In the genomic region with DNA sequence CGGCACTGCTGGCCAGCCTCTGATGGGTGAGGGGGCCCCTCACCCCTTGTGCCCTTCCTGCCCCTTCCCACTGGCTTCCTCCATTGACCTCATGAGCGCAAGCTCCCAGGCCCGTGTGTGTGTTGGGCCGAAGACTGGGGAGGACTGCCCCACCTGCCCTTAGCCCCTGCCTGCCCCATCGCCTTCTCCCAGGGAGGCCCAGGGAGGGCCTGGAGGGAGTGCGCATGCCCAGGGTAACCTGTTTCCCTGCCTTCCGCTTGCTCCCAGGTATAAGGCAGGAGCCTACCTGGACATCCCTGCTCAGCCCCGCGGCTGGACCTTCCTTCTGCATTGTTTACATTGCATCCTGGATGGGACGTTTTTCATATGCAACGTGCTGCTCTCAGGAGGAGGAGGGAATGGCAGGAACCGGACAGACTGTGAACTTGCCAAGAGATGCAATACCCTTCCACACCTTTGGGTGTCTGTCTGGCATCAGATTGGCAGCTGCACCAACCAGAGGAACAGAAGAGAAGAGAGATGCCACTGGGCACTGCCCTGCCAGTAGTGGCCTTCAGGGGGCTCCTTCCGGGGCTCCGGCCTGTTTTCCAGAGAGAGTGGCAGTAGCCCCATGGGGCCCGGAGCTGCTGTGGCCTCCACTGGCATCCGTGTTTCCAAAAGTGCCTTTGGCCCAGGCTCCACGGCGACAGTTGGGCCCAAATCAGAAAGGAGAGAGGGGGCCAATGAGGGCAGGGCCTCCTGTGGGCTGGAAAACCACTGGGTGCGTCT, we compare ENCODE assay signal across 8 cellular contexts. TPM values are rescaled to one million over a fixed set of nuclear protein-coding genes. Genes with fewer than 3 reads are reported as not detected.
DNase-seq lines count a peak whose midpoint lies in the region; ATAC-seq and TF ChIP-seq lines count a peak whose summit lies in the region.

No MANE protein-coding gene starts in this region.

- no peaks in the 10 kb centered on the region for H3K9me3 ChIP-seq in Karpas-422 (ENCODE audit: low read length)
- H3K9me3 ChIP-seq in breast epithelium: no peaks in the 10 kb centered on the region
- no peaks in the 10 kb centered on the region for H3K9me3 ChIP-seq in mucosa of descending colon
- H3K9me3 ChIP-seq in Caco-2: no peaks in the 10 kb centered on the region

- H3K36me3 ChIP-seq in Karpas-422 (ENCODE audit: insufficient read depth, low read length) (no peaks in the 10 kb centered on the region), breast epithelium (no peaks in the 10 kb centered on the region), mucosa of descending colon (ENCODE audit: low read depth) (no peaks in the 10 kb centered on the region), Caco-2 (ENCODE audit: control insufficient read depth, insufficient read depth, low read length) (peaks cover 2% of the 10 kb centered on the region)

- CTCF ChIA-PET in Caco-2 (lab: Charles Lee): no interaction called here

- TF ChIP-seq CTCF in breast epithelium (IDR thresholded peaks at IDR 0.05) (peak; percentile 22 to 54 (median 46)), mucosa of descending colon (IDR thresholded peaks at IDR 0.05) (no peak), Caco-2 (IDR thresholded peaks at IDR 0.05; ENCODE audit: insufficient read depth in 1 of 2, low read depth in 1 of 2, low read length in 1 of 2, severe bottlenecking in 1 of 2, unreplicated experiment in 1 of 2) (no peak), GM13976 (IDR thresholded peaks at IDR 0.05; ENCODE audit: borderline replicate concordance, control extremely low read depth, extremely low read depth, insufficient read depth, missing control alignments) (no peak)

- no peaks in the 10 kb centered on the region for H4K20me1 ChIP-seq in Karpas-422 (ENCODE audit: insufficient read depth, low read depth, low read length)

- H3K27me3 ChIP-seq in Karpas-422 (ENCODE audit: low read length) (no peaks in the 10 kb centered on the region), breast epithelium (peaks cover 0 to under 1% of the 10 kb centered on the region in 2 donors), Caco-2 (replicated peaks; ENCODE audit: control insufficient read depth, insufficient read depth, low read length) (no peaks in the 10 kb centered on the region)

- no peaks in the 10 kb centered on the region for H3K9me2 ChIP-seq in Karpas-422 (replicated peaks; ENCODE audit: insufficient read depth, low read length)

- no TSS peak for BruUV-seq in Caco-2 (replicated peaks; lab: Mats Ljungman, UMichigan)

- TF ChIP-seq POLR2A in breast epithelium (IDR thresholded peaks at IDR 0.05): no peak

- H3K4me2 ChIP-seq in Karpas-422 (ENCODE audit: low read depth, low read length, poor library complexity, severe bottlenecking): peak overlapping the region; percentile 51

- H3K9me3 Mint-ChIP-seq in Caco-2 (ENCODE audit: unreplicated experiment): no peaks in the 10 kb centered on the region

- intact Hi-C loops in breast epithelium (cut with DNase I; ENCODE audit: low total_unique reads): no loop called here
- intact Hi-C loops in mucosa of descending colon (cut with DNase I, micrococcal nuclease): no loop called here
- intact Hi-C loops in Caco-2 (cut with micrococcal nuclease; ENCODE audit: unreplicated experiment): no loop called here

- in situ Hi-C loops in GM13976 (cut with MboI; ENCODE audit: low sequenced_read_pairs, unreplicated experiment): no loop called here

- no peak overlapping the region for H3K27ac Mint-ChIP-seq in Caco-2 (ENCODE audit: unreplicated experiment)

- no peaks in the 10 kb centered on the region for H3K27me3 Mint-ChIP-seq in Caco-2 (ENCODE audit: insufficient read depth, unreplicated experiment)

- peaks cover 37% of the 10 kb centered on the region for H3K4me1 ChIP-seq in Karpas-422 (ENCODE audit: low read length)
- peaks cover 11 to 12% of the 10 kb centered on the region in 2 donors for H3K4me1 ChIP-seq in breast epithelium
- peaks cover 12% of the 10 kb centered on the region for H3K4me1 ChIP-seq in mucosa of descending colon (ENCODE audit: low read depth)
- H3K4me1 ChIP-seq in Caco-2: peaks cover 20% of the 10 kb centered on the region

- peaks cover 9% of the 10 kb centered on the region for H3K4me1 Mint-ChIP-seq in Caco-2 (ENCODE audit: low read depth, unreplicated experiment)

- peak; percentile 52 for DNase-seq in COR-L47 (lab: John Stamatoyannopoulos, UW)
- peak; percentile 64 for DNase-seq in Karpas-422
- peak in 1 of 2 donors; percentile 50 for DNase-seq in breast epithelium (ENCODE audit: low spot score in 2 of 2)
- no peak for DNase-seq in mucosa of descending colon
- DNase-seq in SKM-1 (lab: John Stamatoyannopoulos, UW; ENCODE audit: unreplicated experiment): no peak
- DNase-seq in Caco-2: no peak
- DNase-seq in UCSD-AML1 (lab: John Stamatoyannopoulos, UW; ENCODE audit: unreplicated experiment): no peak
- DNase-seq in GM13976 (ENCODE audit: low spot score): no peak

- peak; percentile 9 for ATAC-seq in mucosa of descending colon

- H3K27ac ChIP-seq in Karpas-422 (ENCODE audit: low read length) (no peak overlapping the region), breast epithelium (peak overlapping the region in 1 of 2 donors; percentile 32)

- peaks cover 5% of the 10 kb centered on the region for H3K36me3 Mint-ChIP-seq in Caco-2 (ENCODE audit: insufficient read depth, unreplicated experiment)

- H3K79me2 ChIP-seq in Karpas-422 (ENCODE audit: low read length): no peaks in the 10 kb centered on the region

- no peak overlapping the region for H3K4me3 Mint-ChIP-seq in Caco-2 (ENCODE audit: unreplicated experiment)

- H3K9ac ChIP-seq in Karpas-422 (ENCODE audit: low read length): peak overlapping the region; percentile 55

- H3K4me3 ChIP-seq in Karpas-422 (ENCODE audit: low read length) (peak overlapping the region; percentile 42; the same call in 1 of the 2 replicates), breast epithelium (no peak overlapping the region), mucosa of descending colon (no peak overlapping the region), Caco-2 (ENCODE audit: low read depth, low read length) (no peak overlapping the region)

- peak overlapping the region; percentile 37 for H2AFZ ChIP-seq in Karpas-422 (ENCODE audit: low read length)

- POLR2A ChIA-PET in Caco-2 (lab: Charles Lee): no interaction called here

RNA-seq across cellular contexts. Expression of gene DLL4, which starts 8.8 kb away (rescaled TPM):
- 0.36 TPM in 1 of 2 replicates, not detected in the other for total RNA-seq in Karpas-422 (2014; rRNA removed; shearing (Covaris generic); ENCODE audit: low replicate concordance)
- total RNA-seq in breast epithelium (10 to 100 TPM in 1 of 3 donors, 1 to 10 TPM in 2; 3.5 to 10.5 (median 5.0) TPM), mucosa of descending colon (10 to 100 TPM in 2 of 3 donors, 1 to 10 TPM in 1; 9.4 to 23.0 (median 15.6) TPM), Caco-2 (2022) (3.4 TPM in 2 replicates)

RNA-seq across cellular contexts. Expression of gene CHAC1, which starts 15.3 kb away (rescaled TPM):
- total RNA-seq in Karpas-422 (2014; rRNA removed; shearing (Covaris generic); ENCODE audit: low replicate concordance): 41.6 and 45.5 TPM in 2 replicates
- 10 to 100 TPM in 1 of 3 donors, 1 to 10 TPM in 1, under 1 TPM in 1; 0.32 to 11.9 (median 2.9) TPM for total RNA-seq in breast epithelium
- 1 to 10 TPM in 2 of 3 donors, under 1 TPM in 1; 0.69 to 3.1 (median 2.6) TPM for total RNA-seq in mucosa of descending colon
- total RNA-seq in Caco-2 (2022): 54.0 and 55.8 TPM in 2 replicates

RNA-seq across cellular contexts. Expression of gene VPS18, which starts 43.7 kb away (rescaled TPM):
- total RNA-seq in Karpas-422 (2014; rRNA removed; shearing (Covaris generic); ENCODE audit: low replicate concordance): 12.6 and 18.1 TPM in 2 replicates
- 10 to 100 TPM; 23.2 to 25.0 (median 23.9) TPM for total RNA-seq in breast epithelium
- total RNA-seq in mucosa of descending colon: 10 to 100 TPM; 14.1 to 21.1 (median 18.0) TPM
- 27.3 and 29.3 TPM in 2 replicates for total RNA-seq in Caco-2 (2022)

Comparison
In these comparisons a context has a peak if more than half of its experiments do, and no peak if none do; other contexts are left out.
1. DNase-seq: peak in COR-L47 (single experiment) and Karpas-422 (single experiment); none in mucosa of descending colon (0 of 3), SKM-1 (single experiment), Caco-2 (0 of 2), UCSD-AML1 (single experiment) and GM13976 (single experiment).
2. CTCF ChIP-seq: peak in breast epithelium (3 of 3); none in mucosa of descending colon (single experiment), Caco-2 (0 of 2) and GM13976 (single experiment).